In the genomic region with DNA sequence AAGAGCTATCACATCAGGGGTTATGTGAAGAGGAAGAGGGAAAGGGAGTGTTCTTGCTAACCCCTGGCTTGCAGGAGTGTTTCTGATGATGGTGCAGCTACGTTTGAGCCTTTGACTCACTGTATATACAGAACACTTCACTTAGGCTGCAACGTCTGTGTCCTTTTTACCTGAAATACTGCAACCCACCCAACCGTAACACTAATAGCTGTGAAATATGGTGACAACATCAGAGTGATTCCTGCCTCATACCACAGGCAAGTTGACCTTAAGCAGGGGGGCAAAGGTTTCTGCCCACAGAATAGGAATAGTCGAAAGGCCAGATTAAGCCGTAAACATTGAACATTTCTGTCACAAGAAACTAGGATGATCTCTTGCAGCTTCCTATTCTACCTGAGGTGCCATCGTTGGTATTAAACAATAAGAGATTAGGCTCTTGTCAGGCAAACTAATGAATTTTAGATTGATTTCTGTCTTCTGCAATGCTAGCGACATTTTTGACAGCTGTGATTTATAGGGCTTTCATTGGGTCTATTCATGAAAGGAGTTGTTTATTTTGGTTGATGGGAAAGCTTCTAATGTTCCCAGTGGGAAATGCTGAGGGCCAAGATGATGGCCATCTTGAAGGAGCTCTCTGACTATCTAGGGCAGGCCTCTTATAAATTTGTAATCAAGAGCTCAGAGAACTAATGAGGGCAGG, we compare ENCODE assay signal across 16 cellular contexts.
DNase-seq lines count a peak whose midpoint lies in the region; TF ChIP-seq lines count a peak whose summit lies in the region.
"Had no signal": no experiment of that assay in that cellular context is flagged by ENCODE, and none has a peak within 500 bp of the region (broad histone marks: within the 10 kb centered on the region; RNA-seq: fewer than 3 reads in every experiment).

No MANE protein-coding gene starts in this region.

- in situ Hi-C loops in Caki2 (cut with HindIII; ENCODE audit: low pct_unique_long_range_greater_than_20kb, low sequenced_read_pairs): no loop called here

- POLR2A ChIA-PET in HEK293T (lab: Yijun Ruan, JAX): no interaction called here

- DNase-seq in Caki2 (ENCODE audit: low read depth) (peak; percentile 79), HEK293T (ENCODE audit: extremely low spot score) (no peak), NCI-H69 (lab: John Stamatoyannopoulos, UW) (peak; percentile 48), left kidney (ENCODE audit: low read depth, low spot score) (peak; percentile 76), KG1 (lab: John Stamatoyannopoulos, UW) (no peak), OCI-M2 (lab: John Stamatoyannopoulos, UW; ENCODE audit: unreplicated experiment) (no peak), NCI-H1930 (lab: John Stamatoyannopoulos, UW) (no peak), amniotic stem cell (lab: John Stamatoyannopoulos, UW) (no peak)
- DNase-seq: C1 segment of cervical spinal cord; DMS 273 treated with DMSO at 0.1 percent for 48 hours; NCI-H1105 treated with DMSO at 0.1 percent for 48 hours; NCI-H2081 treated with DMSO at 0.1 percent for 48 hours; NCI-H345; NCI-H526; NK-92 treated with Interleukin-12 subunit alpha and Interleukin-12 subunit beta, amount 100 ng/mL, for 24 hours; PC-3 had no signal

- CTCF ChIA-PET in HEK293T (lab: Yijun Ruan, JAX): interaction anchor here (2.4 kb wide), 1 partner anchor 157 kb away, joined by 9 read pairs; no protein-coding TSS in a partner anchor

TF ChIP-seq in HEK293T, 16 proteins besides CTCF, POLR2A, EP300 and RAD21:
- no peak for TF ChIP-seq HDGF (IDR thresholded peaks at IDR 0.05; ENCODE audit: borderline replicate concordance)
- no peak for TF ChIP-seq ZNF384 (IDR thresholded peaks at IDR 0.05)
- 0 out of 2 replicates have a peak, but pooled peaks have one; percentile 24 for TF ChIP-seq PKNOX1 (IDR thresholded peaks at IDR 0.05)
- TF ChIP-seq SUZ12 (IDR thresholded peaks at IDR 0.05): no peak

Comparison
In these comparisons a context has a peak if more than half of its experiments do, and no peak if none do; other contexts are left out.
1. DNase-seq: peak in Caki2 (single experiment), NCI-H69 (single experiment) and left kidney (single experiment); none in HEK293T (single experiment), KG1 (single experiment), OCI-M2 (single experiment), NCI-H1930 (0 of 2) and amniotic stem cell (single experiment).